In genomic region chr9:136439550-136440408, GRCh38 we compare ENCODE assay signal across 1 cellular context.
TF ChIP-seq lines count a peak whose summit lies in the region.

TSS of gene INPP5E (minus strand) at chr9:136439845. CDS start at chr9:136439419, 426 bp downstream.

TF ChIP-seq in K562, 482 proteins besides CTCF, POLR2A, EP300 and RAD21 (continued from another document and continues in another):
- TF ChIP-seq, protein P1, sequence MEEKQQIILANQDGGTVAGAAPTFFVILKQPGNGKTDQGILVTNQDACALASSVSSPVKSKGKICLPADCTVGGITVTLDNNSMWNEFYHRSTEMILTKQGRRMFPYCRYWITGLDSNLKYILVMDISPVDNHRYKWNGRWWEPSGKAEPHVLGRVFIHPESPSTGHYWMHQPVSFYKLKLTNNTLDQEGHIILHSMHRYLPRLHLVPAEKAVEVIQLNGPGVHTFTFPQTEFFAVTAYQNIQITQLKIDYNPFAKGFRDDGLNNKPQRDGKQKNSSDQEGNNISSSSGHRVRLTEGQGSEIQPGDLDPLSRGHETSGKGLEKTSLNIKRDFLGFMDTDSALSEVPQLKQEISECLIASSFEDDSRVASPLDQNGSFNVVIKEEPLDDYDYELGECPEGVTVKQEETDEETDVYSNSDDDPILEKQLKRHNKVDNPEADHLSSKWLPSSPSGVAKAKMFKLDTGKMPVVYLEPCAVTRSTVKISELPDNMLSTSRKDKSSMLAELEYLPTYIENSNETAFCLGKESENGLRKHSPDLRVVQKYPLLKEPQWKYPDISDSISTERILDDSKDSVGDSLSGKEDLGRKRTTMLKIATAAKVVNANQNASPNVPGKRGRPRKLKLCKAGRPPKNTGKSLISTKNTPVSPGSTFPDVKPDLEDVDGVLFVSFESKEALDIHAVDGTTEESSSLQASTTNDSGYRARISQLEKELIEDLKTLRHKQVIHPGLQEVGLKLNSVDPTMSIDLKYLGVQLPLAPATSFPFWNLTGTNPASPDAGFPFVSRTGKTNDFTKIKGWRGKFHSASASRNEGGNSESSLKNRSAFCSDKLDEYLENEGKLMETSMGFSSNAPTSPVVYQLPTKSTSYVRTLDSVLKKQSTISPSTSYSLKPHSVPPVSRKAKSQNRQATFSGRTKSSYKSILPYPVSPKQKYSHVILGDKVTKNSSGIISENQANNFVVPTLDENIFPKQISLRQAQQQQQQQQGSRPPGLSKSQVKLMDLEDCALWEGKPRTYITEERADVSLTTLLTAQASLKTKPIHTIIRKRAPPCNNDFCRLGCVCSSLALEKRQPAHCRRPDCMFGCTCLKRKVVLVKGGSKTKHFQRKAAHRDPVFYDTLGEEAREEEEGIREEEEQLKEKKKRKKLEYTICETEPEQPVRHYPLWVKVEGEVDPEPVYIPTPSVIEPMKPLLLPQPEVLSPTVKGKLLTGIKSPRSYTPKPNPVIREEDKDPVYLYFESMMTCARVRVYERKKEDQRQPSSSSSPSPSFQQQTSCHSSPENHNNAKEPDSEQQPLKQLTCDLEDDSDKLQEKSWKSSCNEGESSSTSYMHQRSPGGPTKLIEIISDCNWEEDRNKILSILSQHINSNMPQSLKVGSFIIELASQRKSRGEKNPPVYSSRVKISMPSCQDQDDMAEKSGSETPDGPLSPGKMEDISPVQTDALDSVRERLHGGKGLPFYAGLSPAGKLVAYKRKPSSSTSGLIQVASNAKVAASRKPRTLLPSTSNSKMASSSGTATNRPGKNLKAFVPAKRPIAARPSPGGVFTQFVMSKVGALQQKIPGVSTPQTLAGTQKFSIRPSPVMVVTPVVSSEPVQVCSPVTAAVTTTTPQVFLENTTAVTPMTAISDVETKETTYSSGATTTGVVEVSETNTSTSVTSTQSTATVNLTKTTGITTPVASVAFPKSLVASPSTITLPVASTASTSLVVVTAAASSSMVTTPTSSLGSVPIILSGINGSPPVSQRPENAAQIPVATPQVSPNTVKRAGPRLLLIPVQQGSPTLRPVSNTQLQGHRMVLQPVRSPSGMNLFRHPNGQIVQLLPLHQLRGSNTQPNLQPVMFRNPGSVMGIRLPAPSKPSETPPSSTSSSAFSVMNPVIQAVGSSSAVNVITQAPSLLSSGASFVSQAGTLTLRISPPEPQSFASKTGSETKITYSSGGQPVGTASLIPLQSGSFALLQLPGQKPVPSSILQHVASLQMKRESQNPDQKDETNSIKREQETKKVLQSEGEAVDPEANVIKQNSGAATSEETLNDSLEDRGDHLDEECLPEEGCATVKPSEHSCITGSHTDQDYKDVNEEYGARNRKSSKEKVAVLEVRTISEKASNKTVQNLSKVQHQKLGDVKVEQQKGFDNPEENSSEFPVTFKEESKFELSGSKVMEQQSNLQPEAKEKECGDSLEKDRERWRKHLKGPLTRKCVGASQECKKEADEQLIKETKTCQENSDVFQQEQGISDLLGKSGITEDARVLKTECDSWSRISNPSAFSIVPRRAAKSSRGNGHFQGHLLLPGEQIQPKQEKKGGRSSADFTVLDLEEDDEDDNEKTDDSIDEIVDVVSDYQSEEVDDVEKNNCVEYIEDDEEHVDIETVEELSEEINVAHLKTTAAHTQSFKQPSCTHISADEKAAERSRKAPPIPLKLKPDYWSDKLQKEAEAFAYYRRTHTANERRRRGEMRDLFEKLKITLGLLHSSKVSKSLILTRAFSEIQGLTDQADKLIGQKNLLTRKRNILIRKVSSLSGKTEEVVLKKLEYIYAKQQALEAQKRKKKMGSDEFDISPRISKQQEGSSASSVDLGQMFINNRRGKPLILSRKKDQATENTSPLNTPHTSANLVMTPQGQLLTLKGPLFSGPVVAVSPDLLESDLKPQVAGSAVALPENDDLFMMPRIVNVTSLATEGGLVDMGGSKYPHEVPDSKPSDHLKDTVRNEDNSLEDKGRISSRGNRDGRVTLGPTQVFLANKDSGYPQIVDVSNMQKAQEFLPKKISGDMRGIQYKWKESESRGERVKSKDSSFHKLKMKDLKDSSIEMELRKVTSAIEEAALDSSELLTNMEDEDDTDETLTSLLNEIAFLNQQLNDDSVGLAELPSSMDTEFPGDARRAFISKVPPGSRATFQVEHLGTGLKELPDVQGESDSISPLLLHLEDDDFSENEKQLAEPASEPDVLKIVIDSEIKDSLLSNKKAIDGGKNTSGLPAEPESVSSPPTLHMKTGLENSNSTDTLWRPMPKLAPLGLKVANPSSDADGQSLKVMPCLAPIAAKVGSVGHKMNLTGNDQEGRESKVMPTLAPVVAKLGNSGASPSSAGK (IDR thresholded peaks at IDR 0.05) = no peak
- TF ChIP-seq ZNF511 (CRISPR knock-in tag; IDR thresholded peaks at IDR 0.05) (0 out of 2 replicates have a peak, but pooled peaks have one; percentile 23), ELF4 (CRISPR knock-in tag; IDR thresholded peaks at IDR 0.05) (no peak), FOSL1 (tag; conservative IDR thresholded peaks at IDR 0.05) (no peak), ELF2 (CRISPR knock-in tag; IDR thresholded peaks at IDR 0.05) (peak; percentile 39; the same call in 1 of the 2 replicates), RB1 (IDR thresholded peaks at IDR 0.05; ENCODE audit: low read depth) (peak; percentile 64; the same call in 1 of the 2 replicates), HMGN3 (IDR thresholded peaks at IDR 0.05; ENCODE audit: borderline replicate concordance, extremely low read depth, insufficient read length, low read depth, low read length) (peak; percentile 97), ZNF41 (CRISPR knock-in tag; conservative IDR thresholded peaks at IDR 0.05) (no peak), CTCFL (IDR thresholded peaks at IDR 0.05; ENCODE audit: borderline replicate concordance, insufficient read depth, low read depth, low read length, poor library complexity, severe bottlenecking) (peak; percentile 91), CEBPG (CRISPR knock-in tag; IDR thresholded peaks at IDR 0.05) (0 out of 2 replicates have a peak, but pooled peaks have one; percentile 17), CEBPG (tag; conservative IDR thresholded peaks at IDR 0.05 in 1 of 2, IDR thresholded peaks at IDR 0.05 in 1 of 2) (no peak), RBFOX2 (IDR thresholded peaks at IDR 0.05; ENCODE audit: low read depth, low read length) (peak; percentile 62; the same call in 1 of the 2 replicates), OTX1 (CRISPR knock-in tag; IDR thresholded peaks at IDR 0.05) (no peak), SP2 (IDR thresholded peaks at IDR 0.05; ENCODE audit: extremely low read depth, low read depth, low read length, poor library complexity, severe bottlenecking) (peak; percentile 62), CBX5 (IDR thresholded peaks at IDR 0.05; ENCODE audit: borderline replicate concordance, low read depth) (no peak), CHD1 (IDR thresholded peaks at IDR 0.05; ENCODE audit: low read length) (no peak), MAZ (CRISPR knock-in tag; conservative IDR thresholded peaks at IDR 0.05 in 1 of 2, IDR thresholded peaks at IDR 0.05 in 1 of 2) (0 out of 4 replicates have a peak, but pooled peaks have one; percentile 7 to 52), GABPB1 (CRISPR knock-in tag; IDR thresholded peaks at IDR 0.05) (0 out of 2 replicates have a peak, but pooled peaks have one; percentile 31), EHMT2 (IDR thresholded peaks at IDR 0.05) (no peak), RBM22 (IDR thresholded peaks at IDR 0.05; ENCODE audit: low read depth, low read length, poor library complexity, severe bottlenecking) (peak; percentile 48), KDM5B (IDR thresholded peaks at IDR 0.05; ENCODE audit: insufficient replicate concordance, low read depth, low read length) (peak; percentile 38), CXXC5 (CRISPR knock-in tag; IDR thresholded peaks at IDR 0.05) (peak; percentile 67), GATAD2B (IDR thresholded peaks at IDR 0.05; ENCODE audit: borderline replicate concordance) (peak; percentile 58; the same call in 1 of the 2 replicates), MED1 (CRISPR knock-in tag; IDR thresholded peaks at IDR 0.05; ENCODE audit: borderline replicate concordance) (no peak), NFIX (CRISPR knock-in tag; IDR thresholded peaks at IDR 0.05; ENCODE audit: low read depth) (no peak), CBX1 (IDR thresholded peaks at IDR 0.05; ENCODE audit: low read depth) (peak; percentile 43; the same call in 1 of the 2 replicates)
- TF ChIP-seq, protein P2, sequence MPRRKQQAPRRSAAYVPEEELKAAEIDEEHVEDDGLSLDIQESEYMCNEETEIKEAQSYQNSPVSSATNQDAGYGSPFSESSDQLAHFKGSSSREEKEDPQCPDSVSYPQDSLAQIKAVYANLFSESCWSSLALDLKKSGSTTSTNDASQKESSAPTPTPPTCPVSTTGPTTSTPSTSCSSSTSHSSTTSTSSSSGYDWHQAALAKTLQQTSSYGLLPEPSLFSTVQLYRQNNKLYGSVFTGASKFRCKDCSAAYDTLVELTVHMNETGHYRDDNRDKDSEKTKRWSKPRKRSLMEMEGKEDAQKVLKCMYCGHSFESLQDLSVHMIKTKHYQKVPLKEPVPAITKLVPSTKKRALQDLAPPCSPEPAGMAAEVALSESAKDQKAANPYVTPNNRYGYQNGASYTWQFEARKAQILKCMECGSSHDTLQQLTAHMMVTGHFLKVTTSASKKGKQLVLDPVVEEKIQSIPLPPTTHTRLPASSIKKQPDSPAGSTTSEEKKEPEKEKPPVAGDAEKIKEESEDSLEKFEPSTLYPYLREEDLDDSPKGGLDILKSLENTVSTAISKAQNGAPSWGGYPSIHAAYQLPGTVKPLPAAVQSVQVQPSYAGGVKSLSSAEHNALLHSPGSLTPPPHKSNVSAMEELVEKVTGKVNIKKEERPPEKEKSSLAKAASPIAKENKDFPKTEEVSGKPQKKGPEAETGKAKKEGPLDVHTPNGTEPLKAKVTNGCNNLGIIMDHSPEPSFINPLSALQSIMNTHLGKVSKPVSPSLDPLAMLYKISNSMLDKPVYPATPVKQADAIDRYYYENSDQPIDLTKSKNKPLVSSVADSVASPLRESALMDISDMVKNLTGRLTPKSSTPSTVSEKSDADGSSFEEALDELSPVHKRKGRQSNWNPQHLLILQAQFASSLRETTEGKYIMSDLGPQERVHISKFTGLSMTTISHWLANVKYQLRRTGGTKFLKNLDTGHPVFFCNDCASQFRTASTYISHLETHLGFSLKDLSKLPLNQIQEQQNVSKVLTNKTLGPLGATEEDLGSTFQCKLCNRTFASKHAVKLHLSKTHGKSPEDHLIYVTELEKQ (CRISPR knock-in tag; IDR thresholded peaks at IDR 0.05) = no peak
- TF ChIP-seq, protein P3, sequence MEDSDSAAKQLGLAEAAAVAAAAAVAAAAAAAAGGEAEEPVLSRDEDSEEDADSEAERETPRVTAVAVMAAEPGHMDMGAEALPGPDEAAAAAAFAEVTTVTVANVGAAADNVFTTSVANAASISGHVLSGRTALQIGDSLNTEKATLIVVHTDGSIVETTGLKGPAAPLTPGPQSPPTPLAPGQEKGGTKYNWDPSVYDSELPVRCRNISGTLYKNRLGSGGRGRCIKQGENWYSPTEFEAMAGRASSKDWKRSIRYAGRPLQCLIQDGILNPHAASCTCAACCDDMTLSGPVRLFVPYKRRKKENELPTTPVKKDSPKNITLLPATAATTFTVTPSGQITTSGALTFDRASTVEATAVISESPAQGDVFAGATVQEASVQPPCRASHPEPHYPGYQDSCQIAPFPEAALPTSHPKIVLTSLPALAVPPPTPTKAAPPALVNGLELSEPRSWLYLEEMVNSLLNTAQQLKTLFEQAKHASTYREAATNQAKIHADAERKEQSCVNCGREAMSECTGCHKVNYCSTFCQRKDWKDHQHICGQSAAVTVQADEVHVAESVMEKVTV (CRISPR knock-in tag; IDR thresholded peaks at IDR 0.05) = no peak
- TF ChIP-seq, protein P4, sequence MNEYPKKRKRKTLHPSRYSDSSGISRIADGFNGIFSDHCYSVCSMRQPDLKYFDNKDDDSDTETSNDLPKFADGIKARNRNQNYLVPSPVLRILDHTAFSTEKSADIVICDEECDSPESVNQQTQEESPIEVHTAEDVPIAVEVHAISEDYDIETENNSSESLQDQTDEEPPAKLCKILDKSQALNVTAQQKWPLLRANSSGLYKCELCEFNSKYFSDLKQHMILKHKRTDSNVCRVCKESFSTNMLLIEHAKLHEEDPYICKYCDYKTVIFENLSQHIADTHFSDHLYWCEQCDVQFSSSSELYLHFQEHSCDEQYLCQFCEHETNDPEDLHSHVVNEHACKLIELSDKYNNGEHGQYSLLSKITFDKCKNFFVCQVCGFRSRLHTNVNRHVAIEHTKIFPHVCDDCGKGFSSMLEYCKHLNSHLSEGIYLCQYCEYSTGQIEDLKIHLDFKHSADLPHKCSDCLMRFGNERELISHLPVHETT (CRISPR knock-in tag; conservative IDR thresholded peaks at IDR 0.05 in 1 of 2, IDR thresholded peaks at IDR 0.05 in 1 of 2) = 0 out of 4 replicates have a peak, but pooled peaks of 1 of the 2 experiments have one; percentile 40
- TF ChIP-seq, protein P5, sequence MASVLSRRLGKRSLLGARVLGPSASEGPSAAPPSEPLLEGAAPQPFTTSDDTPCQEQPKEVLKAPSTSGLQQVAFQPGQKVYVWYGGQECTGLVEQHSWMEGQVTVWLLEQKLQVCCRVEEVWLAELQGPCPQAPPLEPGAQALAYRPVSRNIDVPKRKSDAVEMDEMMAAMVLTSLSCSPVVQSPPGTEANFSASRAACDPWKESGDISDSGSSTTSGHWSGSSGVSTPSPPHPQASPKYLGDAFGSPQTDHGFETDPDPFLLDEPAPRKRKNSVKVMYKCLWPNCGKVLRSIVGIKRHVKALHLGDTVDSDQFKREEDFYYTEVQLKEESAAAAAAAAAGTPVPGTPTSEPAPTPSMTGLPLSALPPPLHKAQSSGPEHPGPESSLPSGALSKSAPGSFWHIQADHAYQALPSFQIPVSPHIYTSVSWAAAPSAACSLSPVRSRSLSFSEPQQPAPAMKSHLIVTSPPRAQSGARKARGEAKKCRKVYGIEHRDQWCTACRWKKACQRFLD (CRISPR knock-in tag; IDR thresholded peaks at IDR 0.05) = 0 out of 2 replicates have a peak, but pooled peaks have one; percentile 43
- TF ChIP-seq, protein P6, sequence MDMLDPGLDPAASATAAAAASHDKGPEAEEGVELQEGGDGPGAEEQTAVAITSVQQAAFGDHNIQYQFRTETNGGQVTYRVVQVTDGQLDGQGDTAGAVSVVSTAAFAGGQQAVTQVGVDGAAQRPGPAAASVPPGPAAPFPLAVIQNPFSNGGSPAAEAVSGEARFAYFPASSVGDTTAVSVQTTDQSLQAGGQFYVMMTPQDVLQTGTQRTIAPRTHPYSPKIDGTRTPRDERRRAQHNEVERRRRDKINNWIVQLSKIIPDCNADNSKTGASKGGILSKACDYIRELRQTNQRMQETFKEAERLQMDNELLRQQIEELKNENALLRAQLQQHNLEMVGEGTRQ (CRISPR knock-in tag; IDR thresholded peaks at IDR 0.05) = no peak
